In the genomic region with DNA sequence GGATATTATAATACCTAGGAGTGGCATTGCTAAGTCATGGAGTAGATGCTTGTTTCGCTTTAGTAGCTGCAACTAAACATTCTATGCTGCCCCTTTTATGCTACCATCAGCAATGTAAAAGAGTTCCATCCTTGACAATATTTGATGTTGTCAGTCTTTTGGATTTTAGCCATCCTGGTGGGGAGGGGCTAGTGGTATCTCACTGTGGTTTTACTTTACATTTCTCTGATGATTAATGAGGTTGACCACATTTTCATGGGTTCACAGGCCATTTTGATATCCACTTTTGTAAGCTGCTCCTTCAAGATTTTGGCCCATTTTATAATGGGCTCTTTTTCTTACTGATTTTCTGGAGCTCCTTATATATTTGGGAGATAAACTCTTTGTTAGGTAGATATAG, we compare ENCODE assay signal across 15 cellular contexts. TPM values are rescaled to one million over a fixed set of nuclear protein-coding genes. Genes with fewer than 3 reads are reported as not detected.
DNase-seq lines count a peak whose midpoint lies in the region; ATAC-seq and TF ChIP-seq lines count a peak whose summit lies in the region.
"Had no signal": no experiment of that assay in that cellular context is flagged by ENCODE, and none has a peak within 500 bp of the region (broad histone marks: within the 10 kb centered on the region; RNA-seq: fewer than 3 reads in every experiment).

No MANE protein-coding gene starts in this region.

- no peaks in the 10 kb centered on the region for H3K36me3 ChIP-seq in BLaER1 treated with 17β-estradiol and CSF1 and Interleukin-3, amounts not matched to agents 10 nM and 100 nM
- H3K36me3 ChIP-seq in GM06990 (ENCODE audit: control insufficient read depth, insufficient read depth, low read length) (no peaks in the 10 kb centered on the region), PC-3 (ENCODE audit: low read depth, low read length) (no peaks in the 10 kb centered on the region)
- H3K36me3 ChIP-seq: gastroesophageal sphincter, prostate gland had no signal

- POLR2A ChIA-PET in PC-3 (lab: Charles Lee; ENCODE audit: unreplicated experiment) = no interaction called here

- H3K4me3 Mint-ChIP-seq in immature natural killer cell = peak overlapping the region in 3 of 5 donors; percentile 83 to 91 (median 87)

- intact Hi-C loops in PC-3 (cut with micrococcal nuclease) = no loop called here

- H3F3A ChIP-seq in PC-3 (ENCODE audit: low read length, unreplicated experiment) = no peaks in the 10 kb centered on the region

- no peaks in the 10 kb centered on the region for H3K36me3 Mint-ChIP-seq in immature natural killer cell

- H3K4me1 Mint-ChIP-seq in immature natural killer cell = peaks cover 26 to 28% of the 10 kb centered on the region in 2 donors

- TF ChIP-seq CTCF in GM06990 (IDR thresholded peaks at IDR 0.05; ENCODE audit: insufficient read depth, low read length, poor library complexity, severe bottlenecking) (no peak), PC-3 (conservative IDR thresholded peaks at IDR 0.05; ENCODE audit: low read depth, low read length) (no peak)

- 0 out of 22 replicates have a peak, but pooled peaks cover 0 to 7% (median 0%) of the 10 kb centered on the region in 11 experiments for H4K20me1 ChIP-seq in BLaER1 treated with 17β-estradiol and CSF1 and Interleukin-3, amounts not matched to agents 10 nM and 100 nM
- no peaks in the 10 kb centered on the region for H4K20me1 ChIP-seq in PC-3 (ENCODE audit: low read length)

- peak overlapping the region in 4 of 11 experiments; percentile 4 to 56 (median 28); a peak in 7 of 22 replicates for H3K9ac ChIP-seq in BLaER1 treated with 17β-estradiol and CSF1 and Interleukin-3, amounts not matched to agents 10 nM and 100 nM
- H3K9ac ChIP-seq in PC-3 (ENCODE audit: low read length) = no peak overlapping the region
- H3K9ac ChIP-seq: GM23248 had no signal

- CTCF ChIA-PET in PC-3 (lab: Charles Lee) = no interaction called here

- H3K9me2 ChIP-seq in PC-3 (replicated peaks; ENCODE audit: low read length) = no peaks in the 10 kb centered on the region

- H3K4me2 ChIP-seq in BLaER1 treated with 17β-estradiol and CSF1 and Interleukin-3, amounts not matched to agents 10 nM and 100 nM = peak overlapping the region; percentile 49 to 89 (median 72)
- no peak overlapping the region for H3K4me2 ChIP-seq in PC-3 (ENCODE audit: low read length)

- no peaks in the 10 kb centered on the region for H3K79me2 ChIP-seq in PC-3 (ENCODE audit: low read length)

- no peaks in the 10 kb centered on the region for H3K9me3 Mint-ChIP-seq in immature natural killer cell

- peaks cover 34 to 63% (median 44%) of the 10 kb centered on the region in 10 experiments for H3K4me1 ChIP-seq in BLaER1 treated with 17β-estradiol and CSF1 and Interleukin-3, amounts not matched to agents 10 nM and 100 nM
- peaks cover 9% of the 10 kb centered on the region for H3K4me1 ChIP-seq in PC-3 (ENCODE audit: insufficient read depth, low read length)
- H3K4me1 ChIP-seq: gastroesophageal sphincter, prostate gland had no signal

- BruUV-seq in PC-3 (replicated peaks; lab: Mats Ljungman, UMichigan) = no TSS peak

- DNase-seq in GM06990 (ENCODE audit: extremely low read depth, insufficient read length) (peak; percentile 39), PC-3 (peak; percentile 29), immature natural killer cell (peak in 2 of 3 donors; percentile 15 to 22), DMS79 (lab: John Stamatoyannopoulos, UW) (no peak), occipital lobe (lab: John Stamatoyannopoulos, UW) (no peak)
- DNase-seq: activated gamma-delta T cell treated with Interleukin-2 at 50 U/mL for 16 hours, GM23248, NCI-H345 had no signal

- 0 out of 22 replicates have a peak, but pooled peaks cover 0 to 4% (median 0%) of the 10 kb centered on the region in 11 experiments for H3K9me3 ChIP-seq in BLaER1 treated with 17β-estradiol and CSF1 and Interleukin-3, amounts not matched to agents 10 nM and 100 nM (replicated peaks in 1 of 11)
- no peaks in the 10 kb centered on the region for H3K9me3 ChIP-seq in PC-3 (ENCODE audit: low read length)
- H3K9me3 ChIP-seq: gastroesophageal sphincter, prostate gland had no signal

- H3K27me3 ChIP-seq in BLaER1 treated with 17β-estradiol and CSF1 and Interleukin-3, amounts not matched to agents 10 nM and 100 nM = peaks cover 0 to 11% (median 0%) of the 10 kb centered on the region in 11 experiments; a peak in 2 of 22 replicates
- no peaks in the 10 kb centered on the region for H3K27me3 ChIP-seq in GM06990 (replicated peaks; ENCODE audit: control insufficient read depth, insufficient read depth, low read length)
- H3K27me3 ChIP-seq in PC-3 (ENCODE audit: low read length) = no peaks in the 10 kb centered on the region

- peak overlapping the region in 9 of 11 experiments; percentile 8 to 70 (median 49); a peak in 16 of 22 replicates for H3K27ac ChIP-seq in BLaER1 treated with 17β-estradiol and CSF1 and Interleukin-3, amounts not matched to agents 10 nM and 100 nM
- no peak overlapping the region for H3K27ac ChIP-seq in PC-3 (ENCODE audit: low read length)
- H3K27ac ChIP-seq: C4-2B, gastroesophageal sphincter, GM23248, prostate gland had no signal

- peak overlapping the region in 3 of 10 experiments; percentile 15 to 33 (median 28); a peak in 4 of 20 replicates for H3K4me3 ChIP-seq in BLaER1 treated with 17β-estradiol and CSF1 and Interleukin-3, amounts not matched to agents 10 nM and 100 nM
- H3K4me3 ChIP-seq in GM06990 (replicated peaks; ENCODE audit: low read depth, low read length) (no peak overlapping the region), PC-3 (ENCODE audit: low read length) (no peak overlapping the region)
- H3K4me3 ChIP-seq: gastroesophageal sphincter, GM23248, prostate gland had no signal

- H2AFZ ChIP-seq in PC-3 (ENCODE audit: low read length) = no peak overlapping the region
- H2AFZ ChIP-seq: GM23248 had no signal

- H3K27ac Mint-ChIP-seq in immature natural killer cell = peak overlapping the region in 2 of 6 donors; percentile 32 to 43

- ATAC-seq in PC-3 (no peak), GM18519 (IDR thresholded peaks at IDR 0.05; ENCODE audit: low FRiP score, unreplicated experiment) (no peak)
- ATAC-seq: gastroesophageal sphincter had no signal

- H3K27me3 Mint-ChIP-seq in immature natural killer cell (ENCODE audit: low read depth in 3 of 3) = peaks cover 12 to 25% (median 16%) of the 10 kb centered on the region in 3 donors

RNA-seq across cellular contexts. Expression of a gene that starts 16.4 kb away (rescaled TPM):
- total RNA-seq in PC-3 (2014; rRNA removed) = not detected in 2 replicates
- not detected for polyA plus RNA-seq in immature natural killer cell
- not detected for total RNA-seq in occipital lobe
- total RNA-seq: endothelial cell of umbilical vein, GM23248, OCI-LY7 had no signal
- polyA plus RNA-seq: endothelial cell of umbilical vein, GM23248 had no signal

RNA-seq across cellular contexts. Expression of a gene that starts 41.2 kb away (rescaled TPM):
- total RNA-seq in PC-3 (2014; rRNA removed) (11.3 TPM in 2 replicates), occipital lobe (not detected)
- 1 to 10 TPM; 2.0 to 3.9 (median 3.3) TPM for polyA plus RNA-seq in immature natural killer cell
- total RNA-seq: gastroesophageal sphincter had no signal

Comparison
In these comparisons a context has a peak if more than half of its experiments do, and no peak if none do; other contexts are left out.
1. DNase-seq: peak in GM06990 (single experiment), PC-3 (single experiment) and immature natural killer cell (2 of 3); none in DMS79 (single experiment) and occipital lobe (single experiment).
2. RNA of a gene that starts 41.2 kb away (total RNA-seq): 11.3 TPM in PC-3; not detected in occipital lobe (single experiment); every median in the first group is over 10 times any median in the second.